ENCODE assay signal across 15 cellular contexts in the genomic region with DNA sequence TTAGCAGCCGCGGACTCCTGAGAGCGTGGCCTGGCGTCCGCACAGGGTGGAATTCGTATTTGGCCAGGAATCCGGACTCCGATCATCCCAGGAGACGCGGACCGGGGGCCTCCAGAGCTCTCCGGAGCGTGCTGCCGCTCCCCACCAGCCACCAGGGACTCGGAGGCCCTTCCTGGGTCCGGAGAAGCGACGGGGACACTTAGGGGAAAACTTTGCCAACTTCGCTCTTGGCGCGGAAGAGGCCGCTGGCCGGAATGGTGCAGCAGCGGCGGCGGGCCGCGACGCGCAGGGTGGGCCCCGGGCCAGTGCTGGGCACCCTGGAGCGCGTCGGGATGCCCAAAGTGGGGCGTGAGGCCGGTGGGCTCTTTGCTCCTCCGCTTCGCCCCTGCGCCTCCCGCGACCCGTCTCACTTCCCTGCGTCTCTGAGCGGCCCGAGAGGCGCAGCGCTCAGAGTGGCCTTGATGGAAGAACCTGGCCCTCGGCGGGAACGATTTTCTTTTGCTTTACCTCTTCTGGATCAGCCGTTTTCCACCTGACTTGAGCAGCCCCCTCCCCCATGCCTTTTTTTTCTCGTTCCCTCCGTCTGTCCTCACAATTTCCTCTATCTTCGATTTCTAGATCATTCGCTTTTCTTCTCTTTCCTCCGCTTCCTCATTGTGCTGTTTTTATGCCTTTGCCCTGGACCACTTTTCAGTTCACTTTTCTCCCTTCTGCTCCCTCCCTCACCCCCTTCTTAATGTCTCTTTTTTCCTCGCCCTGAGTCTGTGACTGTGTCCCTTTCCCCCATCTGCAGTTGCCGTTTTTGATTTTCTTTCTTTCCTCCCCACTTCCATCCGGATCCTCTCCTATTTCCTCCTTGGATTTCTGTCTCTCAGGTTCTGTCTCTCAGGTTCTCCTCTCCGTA. TPM values are rescaled to one million over a fixed set of nuclear protein-coding genes. Genes with fewer than 3 reads are reported as not detected.
DNase-seq lines count a peak whose midpoint lies in the region; ATAC-seq, FAIRE-seq and TF ChIP-seq lines count a peak whose summit lies in the region.
"Had no signal": no experiment of that assay in that cellular context is flagged by ENCODE, and none has a peak within 500 bp of the region (broad histone marks: within the 10 kb centered on the region; RNA-seq: fewer than 3 reads in every experiment).

No MANE protein-coding gene starts in this region.

- H3K27me3 ChIP-seq in HepG2 (ENCODE audit: control insufficient read depth in 1 of 2, insufficient read depth in 2 of 2, low read length in 2 of 2) (no peaks in the 10 kb centered on the region), right lobe of liver (peaks cover 5 to 24% of the 10 kb centered on the region in 2 donors), endodermal cell (ENCODE audit: control insufficient read depth, insufficient read depth, low read length, poor library complexity, severe bottlenecking) (peaks cover 71% of the 10 kb centered on the region), breast epithelium (no peaks in the 10 kb centered on the region)

- TF ChIP-seq EP300 in HepG2 (IDR thresholded peaks at IDR 0.05; ENCODE audit: low read depth in 2 of 2, low read length in 2 of 2): no peak
- no peak for TF ChIP-seq EP300 in HepG2 (CRISPR knock-in tag; IDR thresholded peaks at IDR 0.05; ENCODE audit: borderline replicate concordance)

- POLR2A ChIA-PET in HepG2 (lab: Yijun Ruan, JAX): no interaction called here

- TF ChIP-seq RAD21 in HepG2 (CRISPR knock-in tag; IDR thresholded peaks at IDR 0.05): no peak

- TF ChIP-seq POLR2A in HepG2 (IDR thresholded peaks at IDR 0.05; ENCODE audit: insufficient read depth in 1 of 2, low read depth in 2 of 2, low read length in 2 of 2): no peak
- TF ChIP-seq POLR2A in right lobe of liver (IDR thresholded peaks at IDR 0.05): no peak
- no peak for TF ChIP-seq POLR2A in breast epithelium (IDR thresholded peaks at IDR 0.05)

- intact Hi-C loops in HepG2 (cut with micrococcal nuclease; ENCODE audit: unreplicated experiment): no loop called here
- intact Hi-C loops in right lobe of liver (cut with DNase I): no loop called here
- intact Hi-C loops in breast epithelium (cut with DNase I; ENCODE audit: low total_unique reads): no loop called here

- FAIRE-seq in HepG2 (lab: Jason Lieb, UNC): no peak
- FAIRE-seq: GM18507, GM19239 had no signal

- no peak for DNase-seq in HepG2 (ENCODE audit: low spot score)
- no peak for DNase-seq in right lobe of liver
- DNase-seq in endodermal cell: peak; percentile 79
- no peak for DNase-seq in type B pancreatic cell (ENCODE audit: extremely low spot score, unreplicated experiment)
- DNase-seq in NCI-H774 (lab: John Stamatoyannopoulos, UW): no peak
- DNase-seq in breast epithelium (ENCODE audit: low spot score in 2 of 2): no peak
- DNase-seq: esophagus squamous epithelium, NCI-H1092 treated with DMSO at 0.1 percent for 48 hours, occipital lobe had no signal

- peaks cover 79% of the 10 kb centered on the region for H3K27me3 Mint-ChIP-seq in endodermal cell (ENCODE audit: insufficient read depth)
- H3K27me3 Mint-ChIP-seq in type B pancreatic cell: peaks cover 77% of the 10 kb centered on the region

- BruUV-seq in HepG2 (replicated peaks; lab: Mats Ljungman, UMichigan): no TSS peak

- H3K4me1 Mint-ChIP-seq in endodermal cell: peaks cover 24% of the 10 kb centered on the region
- peaks cover 19% of the 10 kb centered on the region for H3K4me1 Mint-ChIP-seq in type B pancreatic cell (ENCODE audit: unreplicated experiment)

- CTCF ChIA-PET in HepG2 (lab: Yijun Ruan, JAX; ENCODE audit: low intra/inter-chr PET ratio, low total read pairs): no interaction called here

- no peaks in the 10 kb centered on the region for H3K36me3 Mint-ChIP-seq in endodermal cell (ENCODE audit: low read depth)
- H3K36me3 Mint-ChIP-seq in type B pancreatic cell: no peaks in the 10 kb centered on the region
- H3K36me3 Mint-ChIP-seq: activated naive CD8-positive, alpha-beta T cell had no signal

- H3K4me1 ChIP-seq in HepG2 (ENCODE audit: insufficient read depth, low read length) (0 out of 2 replicates have a peak, but pooled peaks cover 7% of the 10 kb centered on the region), right lobe of liver (peaks cover 0 to 30% (median 4%) of the 10 kb centered on the region in 4 donors), endodermal cell (ENCODE audit: control insufficient read depth, insufficient read depth, low read length) (no peaks in the 10 kb centered on the region), mesodermal cell (ENCODE audit: control insufficient read depth, insufficient read depth, low read length, poor library complexity, severe bottlenecking) (no peaks in the 10 kb centered on the region), breast epithelium (peaks cover 0 to 5% of the 10 kb centered on the region in 2 donors)

- TF ChIP-seq CTCF in HepG2 (CRISPR knock-in tag; IDR thresholded peaks at IDR 0.05): no peak
- no peak for TF ChIP-seq CTCF in right lobe of liver (IDR thresholded peaks at IDR 0.05)
- TF ChIP-seq CTCF in endodermal cell (conservative IDR thresholded peaks at IDR 0.05): no peak
- TF ChIP-seq CTCF in type B pancreatic cell (conservative IDR thresholded peaks at IDR 0.05): no peak
- TF ChIP-seq CTCF in breast epithelium (IDR thresholded peaks at IDR 0.05): no peak

- peak overlapping the region; percentile 79 for H3K4me3 Mint-ChIP-seq in endodermal cell
- H3K4me3 Mint-ChIP-seq in type B pancreatic cell: peak overlapping the region; percentile 81
- H3K4me3 Mint-ChIP-seq: activated naive CD8-positive, alpha-beta T cell had no signal

- H3K79me2 ChIP-seq in HepG2 (ENCODE audit: insufficient read depth, low read length): peaks cover 2% of the 10 kb centered on the region

- in situ Hi-C loops in HepG2 (cut with HindIII; ENCODE audit: extremely low pct_ligation_motif_present, low pct_unique_long_range_greater_than_20kb): no loop called here

- no peaks in the 10 kb centered on the region for H3K9me3 Mint-ChIP-seq in endodermal cell
- no peaks in the 10 kb centered on the region for H3K9me3 Mint-ChIP-seq in type B pancreatic cell

- no peak overlapping the region for H2AFZ ChIP-seq in HepG2 (ENCODE audit: low read length)

- H3K9me3 ChIP-seq in HepG2 (ENCODE audit: low read length) (no peaks in the 10 kb centered on the region), right lobe of liver (no peaks in the 10 kb centered on the region), endodermal cell (ENCODE audit: control insufficient read depth, low read length) (no peaks in the 10 kb centered on the region), mesodermal cell (ENCODE audit: control insufficient read depth, low read length) (no peaks in the 10 kb centered on the region), breast epithelium (peaks cover 0 to 7% of the 10 kb centered on the region in 2 donors)
- H3K9me3 ChIP-seq: esophagus squamous epithelium had no signal

- H3K9ac ChIP-seq in HepG2 (ENCODE audit: insufficient read depth, low read depth, low read length) (no peak overlapping the region), endodermal cell (ENCODE audit: extremely low read depth, low read length, poor library complexity, severe bottlenecking) (no peak overlapping the region)

- H3K27ac ChIP-seq in HepG2 (ENCODE audit: extremely low read length, insufficient read depth, low read length) (no peak overlapping the region), right lobe of liver (no peak overlapping the region), endodermal cell (ENCODE audit: low read depth, low read length) (no peak overlapping the region), mesodermal cell (ENCODE audit: low read depth, low read length, severe bottlenecking) (no peak overlapping the region), breast epithelium (no peak overlapping the region)
- H3K27ac ChIP-seq: esophagus squamous epithelium had no signal

- no peaks in the 10 kb centered on the region for H4K20me1 ChIP-seq in HepG2 (ENCODE audit: insufficient read depth, low read length)

- H3K36me3 ChIP-seq in HepG2 (replicated peaks in 1 of 2; ENCODE audit: control insufficient read depth in 1 of 2, insufficient read depth in 2 of 2, low read length in 2 of 2) (no peaks in the 10 kb centered on the region), right lobe of liver (no peaks in the 10 kb centered on the region), endodermal cell (ENCODE audit: control insufficient read depth, insufficient read depth, low read length) (no peaks in the 10 kb centered on the region), mesodermal cell (ENCODE audit: control insufficient read depth, insufficient read depth, low read length) (no peaks in the 10 kb centered on the region), breast epithelium (no peaks in the 10 kb centered on the region)

- H3K4me3 ChIP-seq in HepG2 (replicated peaks in 1 of 3; ENCODE audit: insufficient read depth in 1 of 3, low read depth in 2 of 3, low read length in 3 of 3) (no peak overlapping the region), right lobe of liver (no peak overlapping the region), endodermal cell (ENCODE audit: low read length) (peak overlapping the region; percentile 73), mesodermal cell (ENCODE audit: extremely low read depth, insufficient read depth, low read length, poor library complexity, severe bottlenecking) (peak overlapping the region; percentile 11), breast epithelium (no peak overlapping the region)

- H3K27ac Mint-ChIP-seq in endodermal cell: no peak overlapping the region
- H3K27ac Mint-ChIP-seq in type B pancreatic cell: peak overlapping the region; percentile 52
- H3K27ac Mint-ChIP-seq: activated naive CD8-positive, alpha-beta T cell had no signal

- H3K4me2 ChIP-seq in HepG2 (ENCODE audit: low read depth, low read length): no peak overlapping the region

- WGBS in HepG2 (ENCODE audit: low lambda C conversion rate): 96% methylated on average over 60 of the region's 60 CpGs
- 10% methylated on average over 31 of the region's 60 CpGs for WGBS in right lobe of liver (ENCODE audit: insufficient coverage, low coverage, low lambda C conversion rate, missing lambda C conversion rate)
- 3 to 6% methylated on average over 25 to 60 of the region's 60 CpGs for WGBS in endodermal cell (ENCODE audit: insufficient coverage in 1 of 2, insufficient read length in 1 of 2), 2 experiments
- WGBS in mesodermal cell (ENCODE audit: insufficient coverage in 2 of 2), 2 experiments: 2 to 3% methylated on average over 47 to 57 of the region's 60 CpGs

- no peak for ATAC-seq in HepG2
- ATAC-seq in right lobe of liver: no peak
- no peak for ATAC-seq in GM19351 (IDR thresholded peaks at IDR 0.05; ENCODE audit: unreplicated experiment)

RNA-seq across cellular contexts. Expression of gene IRX3, which starts 3.9 kb away (rescaled TPM):
- total RNA-seq in HepG2 (2016; rRNA removed; fragmentation: Illumina TruSeq; extraction: Trizol): 10.0 and 16.4 TPM in 2 replicates
- total RNA-seq in HepG2 (2016; cell fraction: cytosol; rRNA removed; fragmentation: Illumina TruSeq; extraction: Trizol; ENCODE audit: low read depth): 6.5 and 10.3 TPM in 2 replicates
- total RNA-seq in HepG2 (2016; cell fraction: insoluble cytoplasmic fraction; rRNA removed; fragmentation: Illumina TruSeq; extraction: Trizol): 9.4 and 16.4 TPM in 2 replicates
- total RNA-seq in HepG2 (2016; cell fraction: membrane; rRNA removed; fragmentation: Illumina TruSeq; extraction: Trizol): 11.6 and 16.3 TPM in 2 replicates
- total RNA-seq in HepG2 (2016; cell fraction: nucleus; rRNA removed; fragmentation: Illumina TruSeq; extraction: Trizol): 7.9 TPM in 2 replicates
- 9.2 and 11.5 TPM in 2 replicates for polyA plus RNA-seq in HepG2 (2011; rRNA removed)
- polyA plus RNA-seq in HepG2 (2011; cell fraction: cytosol; rRNA removed): 8.9 and 15.1 TPM in 2 replicates
- polyA plus RNA-seq in HepG2 (2011; cell fraction: nucleus; rRNA removed): 24.5 and 27.5 TPM in 2 replicates
- polyA plus RNA-seq in HepG2 (2012): 17.0 and 17.3 TPM in 2 replicates
- 8.2 and 10.6 TPM in 2 replicates for polyA plus RNA-seq in HepG2 (2016; cell fraction: cytosol; fragmentation: Illumina TruSeq; extraction: Trizol; ENCODE audit: low read depth)
- 24.9 and 27.8 TPM in 2 replicates for polyA plus RNA-seq in HepG2 (2016; cell fraction: insoluble cytoplasmic fraction; fragmentation: Illumina TruSeq; extraction: Trizol; ENCODE audit: low read depth)
- 13.8 and 17.4 TPM in 2 replicates for polyA plus RNA-seq in HepG2 (2016; cell fraction: membrane; fragmentation: Illumina TruSeq; extraction: Trizol; ENCODE audit: low read depth)
- polyA plus RNA-seq in HepG2 (2016; cell fraction: nucleus; fragmentation: Illumina TruSeq; extraction: Trizol; ENCODE audit: insufficient read depth, low read depth): 19.5 and 21.3 TPM in 2 replicates
- 3.2 and 12.8 TPM in 2 replicates for polyA minus RNA-seq in HepG2 (2011; rRNA and poly(A)+ RNA removed; ENCODE audit: low replicate concordance)
- 11.8 and 14.5 TPM in 2 replicates for polyA minus RNA-seq in HepG2 (2011; cell fraction: cytosol; rRNA and poly(A)+ RNA removed)
- 11.8 and 12.5 TPM in 2 replicates for polyA minus RNA-seq in HepG2 (2011; cell fraction: nucleus; rRNA and poly(A)+ RNA removed)
- 1 to 10 TPM in 1 of 6 experiments, under 1 TPM in 5; 0.25 to 1.3 (median 0.61) TPM for total RNA-seq in right lobe of liver
- 10 to 100 TPM; 15.6 to 16.4 TPM for total RNA-seq in endodermal cell
- polyA plus RNA-seq in endodermal cell (2013, experiment 1 of 2): 34.5 TPM
- polyA plus RNA-seq in endodermal cell (2013, experiment 2 of 2): 23.6 TPM
- 7.9 TPM for polyA plus RNA-seq in mesodermal cell (2013, experiment 1 of 2)
- 11.8 TPM for polyA plus RNA-seq in mesodermal cell (2013, experiment 2 of 2)
- total RNA-seq in type B pancreatic cell (ENCODE audit: low replicate concordance): 30.0 and 30.7 TPM in 2 replicates
- total RNA-seq in breast epithelium: 100 to 1,000 TPM in 1 of 3 donors, 10 to 100 TPM in 2; 18.4 to 127 (median 56.7) TPM
- total RNA-seq: activated CD8-positive, alpha-beta memory T cell treated with anti-CD3 and anti-CD28 coated beads for 36 hours; occipital lobe had no signal

Comparison
In these comparisons a context has a peak if more than half of its experiments do, and no peak if none do; other contexts are left out.
1. H3K4me3 ChIP-seq: peak in endodermal cell (single experiment) and mesodermal cell (single experiment); none in HepG2 (0 of 3), right lobe of liver (0 of 3) and breast epithelium (0 of 3).